ENCODE assay signal across 8 cellular contexts in genomic region chr7:77536017-77536412, GRCh38. TPM values are rescaled to one million over a fixed set of nuclear protein-coding genes. Genes with fewer than 3 reads are reported as not detected.
A peak's percentile ranks its signal among the peaks of the same experiment; 100 is the strongest.
DNase-seq lines count a peak whose midpoint lies in the region; ATAC-seq and TF ChIP-seq lines count a peak whose summit lies in the region.

No MANE protein-coding gene starts in this region.

- H3K4me3 ChIP-seq in DND-41 (ENCODE audit: low read depth in 1 of 2, low read length in 2 of 2) (peak overlapping the region; percentile 42 to 66; a peak in 3 of 4 replicates), Peyer's patch (peak overlapping the region; percentile 85 to 95 (median 92)), esophagus muscularis mucosa (peak overlapping the region; percentile 89 to 100 (median 100)), parathyroid adenoma (ENCODE audit: low read depth, low read length) (peak overlapping the region; percentile 80)

- peak overlapping the region; percentile 99 for H3K4me2 ChIP-seq in DND-41 (ENCODE audit: insufficient read depth, low read length)
- peak overlapping the region; percentile 87 for H3K4me2 ChIP-seq in parathyroid adenoma (ENCODE audit: low read length)

- intact Hi-C loops in esophagus muscularis mucosa (cut with DNase I), result loop anchor here (5.0 to 10.0 kb wide), 3 partner anchors 91 to 339 kb away; partner anchors contain the start of genes FGL2, PHTF2 and TMEM60

- no peak for TF ChIP-seq EP300 in esophagus muscularis mucosa (IDR thresholded peaks at IDR 0.05)

- H3K9ac ChIP-seq in DND-41 (ENCODE audit: low read depth, low read length) (peak overlapping the region; percentile 57), parathyroid adenoma (no peak overlapping the region)

- peaks cover 9% of the 10 kb centered on the region for H3K79me2 ChIP-seq in DND-41 (ENCODE audit: insufficient read depth, low read length)
- H3K79me2 ChIP-seq in parathyroid adenoma, result peaks cover 11% of the 10 kb centered on the region

- ATAC-seq in DND-41 (ENCODE audit: insufficient read depth, low read depth), result no peak
- no peak for ATAC-seq in activated CD4-positive, CD25-positive, alpha-beta regulatory T cell treated with anti-CD3 and anti-CD28 coated beads, Interleukin-2, amount 50 U/mL, for 24 hours

- H3K27me3 ChIP-seq in DND-41 (ENCODE audit: insufficient read depth, low read length, poor library complexity) (no peaks in the 10 kb centered on the region), Peyer's patch (no peaks in the 10 kb centered on the region), esophagus muscularis mucosa (no peaks in the 10 kb centered on the region), parathyroid adenoma (ENCODE audit: control insufficient read depth, insufficient read depth, low read length) (no peaks in the 10 kb centered on the region)

- no peak for TF ChIP-seq POLR2A in Peyer's patch (IDR thresholded peaks at IDR 0.05)
- no peak for TF ChIP-seq POLR2A in esophagus muscularis mucosa (IDR thresholded peaks at IDR 0.05; ENCODE audit: low read depth)

- H3K4me1 ChIP-seq in DND-41 (ENCODE audit: insufficient read depth, low read length) (peaks cover 22% of the 10 kb centered on the region), Peyer's patch (peaks cover 0 to 23% (median under 1%) of the 10 kb centered on the region in 4 donors), esophagus muscularis mucosa (peaks cover 21 to 30% (median 29%) of the 10 kb centered on the region in 4 donors), parathyroid adenoma (no peaks in the 10 kb centered on the region)

- peak overlapping the region; percentile 61 for H3K27ac ChIP-seq in DND-41 (ENCODE audit: low read length)
- H3K27ac ChIP-seq in Peyer's patch, result peak overlapping the region; percentile 93 to 98 (median 96)
- H3K27ac ChIP-seq in esophagus muscularis mucosa (replicated peaks in 1 of 4), result peak overlapping the region; percentile 95 to 100 (median 98)
- peak overlapping the region; percentile 89 for H3K27ac ChIP-seq in parathyroid adenoma

- DNase-seq in DND-41, result no peak
- no peak for DNase-seq in Peyer's patch
- DNase-seq in esophagus muscularis mucosa (ENCODE audit: extremely low spot score), result no peak
- no peak for DNase-seq in HCEC 1CT
- no peak for DNase-seq in AG08395 (ENCODE audit: low spot score)
- no peak for DNase-seq in NCI-H2171 treated with DMSO at 0.1 percent for 48 hours (lab: John Stamatoyannopoulos, UW)

- WGBS in esophagus muscularis mucosa, result 34% methylated on average over 9 of the region's 9 CpGs

- peak overlapping the region; percentile 85 for H2AFZ ChIP-seq in DND-41 (ENCODE audit: low read depth, low read length)
- H2AFZ ChIP-seq in parathyroid adenoma, result peak overlapping the region; percentile 97

- H3K36me3 ChIP-seq in DND-41 (ENCODE audit: insufficient read depth, low read length) (no peaks in the 10 kb centered on the region; the same call in 1 of the 2 replicates), Peyer's patch (no peaks in the 10 kb centered on the region), esophagus muscularis mucosa (no peaks in the 10 kb centered on the region), parathyroid adenoma (ENCODE audit: control insufficient read depth, insufficient read depth, low read length) (no peaks in the 10 kb centered on the region)

- TF ChIP-seq CTCF in DND-41 (IDR thresholded peaks at IDR 0.05; ENCODE audit: borderline replicate concordance, extremely low read depth, low read length, poor library complexity, severe bottlenecking) (no peak), Peyer's patch (IDR thresholded peaks at IDR 0.05) (no peak), esophagus muscularis mucosa (IDR thresholded peaks at IDR 0.05) (no peak), parathyroid adenoma (IDR thresholded peaks at IDR 0.05) (no peak)

- H3K9me3 ChIP-seq in DND-41 (ENCODE audit: insufficient read depth, low read length, severe bottlenecking) (no peaks in the 10 kb centered on the region), Peyer's patch (no peaks in the 10 kb centered on the region), esophagus muscularis mucosa (no peaks in the 10 kb centered on the region), parathyroid adenoma (ENCODE audit: control insufficient read depth, low read length) (no peaks in the 10 kb centered on the region)

- peaks cover 8% of the 10 kb centered on the region for H4K20me1 ChIP-seq in DND-41 (ENCODE audit: insufficient read depth, low read length)

RNA-seq across cellular contexts. Expression of gene PTPN12, which starts 1.1 kb away (rescaled TPM):
- 100 to 1,000 TPM in 1 of 4 donors, 10 to 100 TPM in 3; 41.3 to 176 (median 66.9) TPM for total RNA-seq in Peyer's patch
- total RNA-seq in esophagus muscularis mucosa, result 100 to 1,000 TPM in 2 of 4 donors, 10 to 100 TPM in 2; 89.1 to 126 (median 98.4) TPM
